In the genomic region with DNA sequence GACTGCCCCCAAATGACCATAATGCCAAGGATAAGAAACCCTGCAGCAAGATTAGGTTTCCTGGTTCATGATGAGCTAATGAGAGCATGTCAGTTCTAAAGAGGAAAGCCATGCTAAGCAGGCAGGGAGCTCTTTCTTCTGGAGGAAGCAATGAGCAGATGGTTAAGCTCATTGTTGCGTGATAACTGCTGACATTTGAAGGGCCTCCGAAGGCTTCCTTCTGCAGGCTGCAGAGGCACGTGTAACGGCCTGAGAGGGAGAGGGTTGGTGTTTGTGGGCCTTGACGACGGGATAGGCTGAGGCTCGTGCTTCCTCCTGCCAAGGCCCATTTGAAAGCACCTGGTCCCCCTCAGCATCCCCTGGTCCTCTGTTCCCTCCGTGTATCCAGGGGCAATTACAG, we compare ENCODE assay signal across 1 cellular context.
TF ChIP-seq lines count a peak whose summit lies in the region.

No MANE protein-coding gene starts in this region.

TF ChIP-seq in WTC11, 78 proteins besides CTCF, POLR2A, EP300 and RAD21 (continued from another document):
- TF ChIP-seq, protein P1, sequence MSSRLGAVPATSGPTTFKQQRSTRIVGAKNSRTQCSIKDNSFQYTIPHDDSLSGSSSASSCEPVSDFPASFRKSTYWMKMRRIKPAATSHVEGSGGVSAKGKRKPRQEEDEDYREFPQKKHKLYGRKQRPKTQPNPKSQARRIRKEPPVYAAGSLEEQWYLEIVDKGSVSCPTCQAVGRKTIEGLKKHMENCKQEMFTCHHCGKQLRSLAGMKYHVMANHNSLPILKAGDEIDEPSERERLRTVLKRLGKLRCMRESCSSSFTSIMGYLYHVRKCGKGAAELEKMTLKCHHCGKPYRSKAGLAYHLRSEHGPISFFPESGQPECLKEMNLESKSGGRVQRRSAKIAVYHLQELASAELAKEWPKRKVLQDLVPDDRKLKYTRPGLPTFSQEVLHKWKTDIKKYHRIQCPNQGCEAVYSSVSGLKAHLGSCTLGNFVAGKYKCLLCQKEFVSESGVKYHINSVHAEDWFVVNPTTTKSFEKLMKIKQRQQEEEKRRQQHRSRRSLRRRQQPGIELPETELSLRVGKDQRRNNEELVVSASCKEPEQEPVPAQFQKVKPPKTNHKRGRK (CRISPR knock-in tag; IDR thresholded peaks at IDR 0.05; ENCODE audit: borderline replicate concordance): no peak
